1 cellular context compared by ENCODE assay signal in the genomic region with DNA sequence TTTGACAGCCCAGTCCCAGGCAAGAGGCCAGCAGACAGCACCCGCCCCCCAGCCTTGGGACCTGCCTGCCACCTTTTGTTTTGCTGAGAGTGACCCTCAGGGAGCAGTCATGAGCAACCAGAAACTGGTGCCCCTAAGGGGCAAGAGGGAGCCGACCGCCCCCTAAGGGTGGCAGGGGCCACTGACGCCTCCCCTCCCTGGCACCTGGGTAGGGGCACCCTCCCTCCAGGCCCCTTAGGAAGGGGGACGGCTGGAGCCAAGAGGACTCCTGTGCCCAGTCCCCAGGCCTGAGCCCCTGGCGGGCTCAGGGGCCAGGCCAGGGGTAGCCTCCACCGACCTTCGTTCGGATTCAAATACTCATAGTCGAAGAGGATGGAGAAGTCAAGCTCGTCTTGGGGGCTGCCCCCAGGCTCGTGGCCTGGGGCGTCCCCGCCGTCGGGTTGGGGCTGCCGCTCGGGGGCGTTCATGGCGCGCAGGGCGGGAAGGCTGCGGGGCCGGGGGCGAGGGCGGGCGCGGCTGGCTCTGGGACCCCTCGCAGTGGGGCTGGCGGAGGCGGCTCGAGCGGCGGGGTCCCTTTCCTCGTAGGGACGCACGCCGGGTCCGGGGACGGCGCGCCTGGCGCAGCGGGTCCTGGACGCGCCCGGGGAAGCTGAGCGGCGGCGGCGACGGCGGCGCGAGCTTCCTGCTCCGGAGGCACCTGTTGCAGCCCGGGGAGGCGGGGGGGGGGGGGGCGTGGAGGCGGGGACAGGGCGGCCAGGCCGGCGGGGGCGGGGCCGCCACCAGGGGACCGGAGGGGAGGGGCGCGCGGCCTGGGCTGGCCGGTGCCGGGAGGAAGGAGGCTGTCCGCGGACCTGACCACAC.
A peak's percentile ranks its signal among the peaks of the same experiment; 100 is the strongest.
TF ChIP-seq lines count a peak whose summit lies in the region.

A gene (minus strand): TSS at position 687 of the 861 bp plus-strand sequence. CDS start 220 bp downstream, at position 467.

TF ChIP-seq in HepG2, 621 proteins besides CTCF, POLR2A, EP300 and RAD21 (continued from another document and continues in another):
- no peak for TF ChIP-seq HDAC6 (IDR thresholded peaks at IDR 0.05; ENCODE audit: low read depth, low read length)
- TF ChIP-seq, protein P1, sequence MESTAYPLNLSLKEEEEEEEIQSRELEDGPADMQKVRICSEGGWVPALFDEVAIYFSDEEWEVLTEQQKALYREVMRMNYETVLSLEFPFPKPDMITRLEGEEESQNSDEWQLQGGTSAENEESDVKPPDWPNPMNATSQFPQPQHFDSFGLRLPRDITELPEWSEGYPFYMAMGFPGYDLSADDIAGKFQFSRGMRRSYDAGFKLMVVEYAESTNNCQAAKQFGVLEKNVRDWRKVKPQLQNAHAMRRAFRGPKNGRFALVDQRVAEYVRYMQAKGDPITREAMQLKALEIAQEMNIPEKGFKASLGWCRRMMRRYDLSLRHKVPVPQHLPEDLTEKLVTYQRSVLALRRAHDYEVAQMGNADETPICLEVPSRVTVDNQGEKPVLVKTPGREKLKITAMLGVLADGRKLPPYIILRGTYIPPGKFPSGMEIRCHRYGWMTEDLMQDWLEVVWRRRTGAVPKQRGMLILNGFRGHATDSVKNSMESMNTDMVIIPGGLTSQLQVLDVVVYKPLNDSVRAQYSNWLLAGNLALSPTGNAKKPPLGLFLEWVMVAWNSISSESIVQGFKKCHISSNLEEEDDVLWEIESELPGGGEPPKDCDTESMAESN (CRISPR knock-in tag; conservative IDR thresholded peaks at IDR 0.05): no peak
- TF ChIP-seq KDM1A (CRISPR knock-in tag; IDR thresholded peaks at IDR 0.05): no peak
- TF ChIP-seq YY1 (IDR thresholded peaks at IDR 0.05; ENCODE audit: insufficient read depth, insufficient replicate concordance, low read depth, low read length): peak; percentile 64
- no peak for TF ChIP-seq GPN1 (CRISPR knock-in tag; IDR thresholded peaks at IDR 0.05; ENCODE audit: borderline replicate concordance)
- TF ChIP-seq FIP1L1 (IDR thresholded peaks at IDR 0.05; ENCODE audit: borderline replicate concordance, insufficient read depth, low read depth, low read length): no peak
- TF ChIP-seq, protein P2, sequence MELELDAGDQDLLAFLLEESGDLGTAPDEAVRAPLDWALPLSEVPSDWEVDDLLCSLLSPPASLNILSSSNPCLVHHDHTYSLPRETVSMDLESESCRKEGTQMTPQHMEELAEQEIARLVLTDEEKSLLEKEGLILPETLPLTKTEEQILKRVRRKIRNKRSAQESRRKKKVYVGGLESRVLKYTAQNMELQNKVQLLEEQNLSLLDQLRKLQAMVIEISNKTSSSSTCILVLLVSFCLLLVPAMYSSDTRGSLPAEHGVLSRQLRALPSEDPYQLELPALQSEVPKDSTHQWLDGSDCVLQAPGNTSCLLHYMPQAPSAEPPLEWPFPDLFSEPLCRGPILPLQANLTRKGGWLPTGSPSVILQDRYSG (CRISPR knock-in tag; IDR thresholded peaks at IDR 0.05): no peak
- TF ChIP-seq U2AF1 (optimal IDR thresholded peaks at IDR 0.05; ENCODE audit: low read depth, low read length): peak; percentile 65
- TF ChIP-seq ZNF460 (CRISPR knock-in tag; IDR thresholded peaks at IDR 0.05; ENCODE audit: borderline replicate concordance): no peak
- TF ChIP-seq ZBTB3 (CRISPR knock-in tag; IDR thresholded peaks at IDR 0.05; ENCODE audit: borderline replicate concordance, low read depth): no peak
- TF ChIP-seq ZNF230 (CRISPR knock-in tag; IDR thresholded peaks at IDR 0.05): peak; percentile 3; the same call in 1 of the 2 replicates
- TF ChIP-seq ZNF816 (CRISPR knock-in tag; IDR thresholded peaks at IDR 0.05; ENCODE audit: borderline replicate concordance): no peak
- TF ChIP-seq NFIC (IDR thresholded peaks at IDR 0.05; ENCODE audit: low read length): no peak
- TF ChIP-seq ARHGAP35 (CRISPR knock-in tag; IDR thresholded peaks at IDR 0.05; ENCODE audit: borderline replicate concordance): peak; percentile 55; the same call in 1 of the 2 replicates
- TF ChIP-seq KLF12 (CRISPR knock-in tag; IDR thresholded peaks at IDR 0.05; ENCODE audit: borderline replicate concordance): peak; percentile 25; the same call in 1 of the 2 replicates
- no peak for TF ChIP-seq ZNF549 (CRISPR knock-in tag; IDR thresholded peaks at IDR 0.05)
- TF ChIP-seq ATF7-NPFF (CRISPR knock-in tag; IDR thresholded peaks at IDR 0.05; ENCODE audit: low read depth): peak; percentile 73; the same call in 1 of the 2 replicates
- no peak; the same call in 1 of the 2 replicates for TF ChIP-seq NCOR1 (IDR thresholded peaks at IDR 0.05; ENCODE audit: borderline replicate concordance, low read length)
- TF ChIP-seq NFYB (CRISPR knock-in tag; IDR thresholded peaks at IDR 0.05): no peak
- no peak for TF ChIP-seq ZNF263 (CRISPR knock-in tag; IDR thresholded peaks at IDR 0.05)
- TF ChIP-seq ZNF20 (CRISPR knock-in tag; IDR thresholded peaks at IDR 0.05): no peak
- no peak for TF ChIP-seq CBX2 (IDR thresholded peaks at IDR 0.05; ENCODE audit: low read depth, low read length)
- TF ChIP-seq CBX2 (CRISPR knock-in tag; IDR thresholded peaks at IDR 0.05; ENCODE audit: low read depth): no peak
- no peak for TF ChIP-seq MAFG (CRISPR knock-in tag; IDR thresholded peaks at IDR 0.05)
- TF ChIP-seq ZNF33B (CRISPR knock-in tag; IDR thresholded peaks at IDR 0.05): no peak; the same call in 1 of the 2 replicates
- TF ChIP-seq RARG (CRISPR knock-in tag; IDR thresholded peaks at IDR 0.05; ENCODE audit: low read depth): no peak
- TF ChIP-seq SIX4 (CRISPR knock-in tag; IDR thresholded peaks at IDR 0.05): no peak
- no peak for TF ChIP-seq KMT2B (CRISPR knock-in tag; IDR thresholded peaks at IDR 0.05)
- no peak for TF ChIP-seq NR2C2 (CRISPR knock-in tag; IDR thresholded peaks at IDR 0.05; ENCODE audit: borderline replicate concordance)
- TF ChIP-seq, protein P3, sequence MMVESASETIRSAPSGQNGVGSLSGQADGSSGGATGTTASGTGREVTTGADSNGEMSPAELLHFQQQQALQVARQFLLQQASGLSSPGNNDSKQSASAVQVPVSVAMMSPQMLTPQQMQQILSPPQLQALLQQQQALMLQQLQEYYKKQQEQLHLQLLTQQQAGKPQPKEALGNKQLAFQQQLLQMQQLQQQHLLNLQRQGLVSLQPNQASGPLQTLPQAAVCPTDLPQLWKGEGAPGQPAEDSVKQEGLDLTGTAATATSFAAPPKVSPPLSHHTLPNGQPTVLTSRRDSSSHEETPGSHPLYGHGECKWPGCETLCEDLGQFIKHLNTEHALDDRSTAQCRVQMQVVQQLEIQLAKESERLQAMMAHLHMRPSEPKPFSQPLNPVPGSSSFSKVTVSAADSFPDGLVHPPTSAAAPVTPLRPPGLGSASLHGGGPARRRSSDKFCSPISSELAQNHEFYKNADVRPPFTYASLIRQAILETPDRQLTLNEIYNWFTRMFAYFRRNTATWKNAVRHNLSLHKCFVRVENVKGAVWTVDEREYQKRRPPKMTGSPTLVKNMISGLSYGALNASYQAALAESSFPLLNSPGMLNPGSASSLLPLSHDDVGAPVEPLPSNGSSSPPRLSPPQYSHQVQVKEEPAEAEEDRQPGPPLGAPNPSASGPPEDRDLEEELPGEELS (CRISPR knock-in tag; IDR thresholded peaks at IDR 0.05): no peak; the same call in 1 of the 2 replicates
- TF ChIP-seq ZNF543 (CRISPR knock-in tag; IDR thresholded peaks at IDR 0.05): no peak
- no peak; the same call in 1 of the 2 replicates for TF ChIP-seq HIVEP1 (CRISPR knock-in tag; IDR thresholded peaks at IDR 0.05)
- TF ChIP-seq, protein P4, sequence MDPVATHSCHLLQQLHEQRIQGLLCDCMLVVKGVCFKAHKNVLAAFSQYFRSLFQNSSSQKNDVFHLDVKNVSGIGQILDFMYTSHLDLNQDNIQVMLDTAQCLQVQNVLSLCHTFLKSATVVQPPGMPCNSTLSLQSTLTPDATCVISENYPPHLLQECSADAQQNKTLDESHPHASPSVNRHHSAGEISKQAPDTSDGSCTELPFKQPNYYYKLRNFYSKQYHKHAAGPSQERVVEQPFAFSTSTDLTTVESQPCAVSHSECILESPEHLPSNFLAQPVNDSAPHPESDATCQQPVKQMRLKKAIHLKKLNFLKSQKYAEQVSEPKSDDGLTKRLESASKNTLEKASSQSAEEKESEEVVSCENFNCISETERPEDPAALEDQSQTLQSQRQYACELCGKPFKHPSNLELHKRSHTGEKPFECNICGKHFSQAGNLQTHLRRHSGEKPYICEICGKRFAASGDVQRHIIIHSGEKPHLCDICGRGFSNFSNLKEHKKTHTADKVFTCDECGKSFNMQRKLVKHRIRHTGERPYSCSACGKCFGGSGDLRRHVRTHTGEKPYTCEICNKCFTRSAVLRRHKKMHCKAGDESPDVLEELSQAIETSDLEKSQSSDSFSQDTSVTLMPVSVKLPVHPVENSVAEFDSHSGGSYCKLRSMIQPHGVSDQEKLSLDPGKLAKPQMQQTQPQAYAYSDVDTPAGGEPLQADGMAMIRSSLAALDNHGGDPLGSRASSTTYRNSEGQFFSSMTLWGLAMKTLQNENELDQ (CRISPR knock-in tag; IDR thresholded peaks at IDR 0.05; ENCODE audit: borderline replicate concordance): no peak
- no peak for TF ChIP-seq DNMT3B (CRISPR knock-in tag; conservative IDR thresholded peaks at IDR 0.05)
- 0 out of 2 replicates have a peak, but pooled peaks have one; percentile 14 for TF ChIP-seq HOXD1 (CRISPR knock-in tag; IDR thresholded peaks at IDR 0.05)
- TF ChIP-seq SP5 (CRISPR knock-in tag; IDR thresholded peaks at IDR 0.05; ENCODE audit: borderline replicate concordance, low read depth): 0 out of 2 replicates have a peak, but pooled peaks have one; percentile 18
- no peak for TF ChIP-seq POLR2AphosphoS5 (IDR thresholded peaks at IDR 0.05; ENCODE audit: low read depth, low read length)
- TF ChIP-seq ZFP90 (CRISPR knock-in tag; IDR thresholded peaks at IDR 0.05; ENCODE audit: borderline replicate concordance): no peak
- no peak for TF ChIP-seq ATF1 (CRISPR knock-in tag; IDR thresholded peaks at IDR 0.05)
- TF ChIP-seq RXRA (CRISPR knock-in tag; IDR thresholded peaks at IDR 0.05): peak; percentile 55
- no peak for TF ChIP-seq GABPA (IDR thresholded peaks at IDR 0.05; ENCODE audit: low read depth, low read length)
- TF ChIP-seq GABPA (CRISPR knock-in tag; IDR thresholded peaks at IDR 0.05; ENCODE audit: low read depth): no peak
- TF ChIP-seq, protein P5, sequence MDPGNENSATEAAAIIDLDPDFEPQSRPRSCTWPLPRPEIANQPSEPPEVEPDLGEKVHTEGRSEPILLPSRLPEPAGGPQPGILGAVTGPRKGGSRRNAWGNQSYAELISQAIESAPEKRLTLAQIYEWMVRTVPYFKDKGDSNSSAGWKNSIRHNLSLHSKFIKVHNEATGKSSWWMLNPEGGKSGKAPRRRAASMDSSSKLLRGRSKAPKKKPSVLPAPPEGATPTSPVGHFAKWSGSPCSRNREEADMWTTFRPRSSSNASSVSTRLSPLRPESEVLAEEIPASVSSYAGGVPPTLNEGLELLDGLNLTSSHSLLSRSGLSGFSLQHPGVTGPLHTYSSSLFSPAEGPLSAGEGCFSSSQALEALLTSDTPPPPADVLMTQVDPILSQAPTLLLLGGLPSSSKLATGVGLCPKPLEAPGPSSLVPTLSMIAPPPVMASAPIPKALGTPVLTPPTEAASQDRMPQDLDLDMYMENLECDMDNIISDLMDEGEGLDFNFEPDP (CRISPR knock-in tag; conservative IDR thresholded peaks at IDR 0.05): no peak
- 0 out of 2 replicates have a peak, but pooled peaks have one; percentile 15 for TF ChIP-seq ZNF546 (CRISPR knock-in tag; conservative IDR thresholded peaks at IDR 0.05)
- no peak for TF ChIP-seq GTF2F1 (IDR thresholded peaks at IDR 0.05; ENCODE audit: low read length)
- peak; percentile 20; the same call in 1 of the 2 replicates for TF ChIP-seq ZNF333 (CRISPR knock-in tag; IDR thresholded peaks at IDR 0.05; ENCODE audit: borderline replicate concordance)
- no peak; the same call in 1 of the 2 replicates for TF ChIP-seq TGIF2 (CRISPR knock-in tag; IDR thresholded peaks at IDR 0.05)
- TF ChIP-seq ARID2 (CRISPR knock-in tag; IDR thresholded peaks at IDR 0.05; ENCODE audit: borderline replicate concordance): no peak
- TF ChIP-seq ZFP36L2 (CRISPR knock-in tag; IDR thresholded peaks at IDR 0.05): no peak
- peak; percentile 17; the same call in 1 of the 2 replicates for TF ChIP-seq GATAD1 (CRISPR knock-in tag; IDR thresholded peaks at IDR 0.05)
- no peak for TF ChIP-seq ISL2 (CRISPR knock-in tag; IDR thresholded peaks at IDR 0.05)
- no peak for TF ChIP-seq MBD4 (IDR thresholded peaks at IDR 0.05; ENCODE audit: borderline replicate concordance, low read length)
- no peak for TF ChIP-seq ZNF501 (CRISPR knock-in tag; IDR thresholded peaks at IDR 0.05)
- no peak for TF ChIP-seq ZSCAN12 (CRISPR knock-in tag; IDR thresholded peaks at IDR 0.05)
- no peak for TF ChIP-seq FOXM1 (CRISPR knock-in tag; IDR thresholded peaks at IDR 0.05)
- no peak for TF ChIP-seq NFKBIZ (CRISPR knock-in tag; IDR thresholded peaks at IDR 0.05)
- TF ChIP-seq, protein P6, sequence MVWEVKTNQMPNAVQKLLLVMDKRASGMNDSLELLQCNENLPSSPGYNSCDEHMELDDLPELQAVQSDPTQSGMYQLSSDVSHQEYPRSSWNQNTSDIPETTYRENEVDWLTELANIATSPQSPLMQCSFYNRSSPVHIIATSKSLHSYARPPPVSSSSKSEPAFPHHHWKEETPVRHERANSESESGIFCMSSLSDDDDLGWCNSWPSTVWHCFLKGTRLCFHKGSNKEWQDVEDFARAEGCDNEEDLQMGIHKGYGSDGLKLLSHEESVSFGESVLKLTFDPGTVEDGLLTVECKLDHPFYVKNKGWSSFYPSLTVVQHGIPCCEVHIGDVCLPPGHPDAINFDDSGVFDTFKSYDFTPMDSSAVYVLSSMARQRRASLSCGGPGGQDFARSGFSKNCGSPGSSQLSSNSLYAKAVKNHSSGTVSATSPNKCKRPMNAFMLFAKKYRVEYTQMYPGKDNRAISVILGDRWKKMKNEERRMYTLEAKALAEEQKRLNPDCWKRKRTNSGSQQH (CRISPR knock-in tag; IDR thresholded peaks at IDR 0.05; ENCODE audit: low read depth): no peak; the same call in 1 of the 2 replicates
- TF ChIP-seq, protein P7, sequence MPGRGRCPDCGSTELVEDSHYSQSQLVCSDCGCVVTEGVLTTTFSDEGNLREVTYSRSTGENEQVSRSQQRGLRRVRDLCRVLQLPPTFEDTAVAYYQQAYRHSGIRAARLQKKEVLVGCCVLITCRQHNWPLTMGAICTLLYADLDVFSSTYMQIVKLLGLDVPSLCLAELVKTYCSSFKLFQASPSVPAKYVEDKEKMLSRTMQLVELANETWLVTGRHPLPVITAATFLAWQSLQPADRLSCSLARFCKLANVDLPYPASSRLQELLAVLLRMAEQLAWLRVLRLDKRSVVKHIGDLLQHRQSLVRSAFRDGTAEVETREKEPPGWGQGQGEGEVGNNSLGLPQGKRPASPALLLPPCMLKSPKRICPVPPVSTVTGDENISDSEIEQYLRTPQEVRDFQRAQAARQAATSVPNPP (CRISPR knock-in tag; IDR thresholded peaks at IDR 0.05): no peak
- TF ChIP-seq MTA1 (CRISPR knock-in tag; IDR thresholded peaks at IDR 0.05; ENCODE audit: borderline replicate concordance): no peak
- TF ChIP-seq ZNF367 (CRISPR knock-in tag; IDR thresholded peaks at IDR 0.05; ENCODE audit: borderline replicate concordance): no peak
- 0 out of 2 replicates have a peak, but pooled peaks have one; percentile 31 for TF ChIP-seq ELF3 (CRISPR knock-in tag; IDR thresholded peaks at IDR 0.05)
- 0 out of 2 replicates have a peak, but pooled peaks have one; percentile 2 for TF ChIP-seq SP4 (CRISPR knock-in tag; IDR thresholded peaks at IDR 0.05)
- TF ChIP-seq ZNF207 (IDR thresholded peaks at IDR 0.05; ENCODE audit: borderline replicate concordance): no peak
- peak; percentile 59; the same call in 1 of the 2 replicates for TF ChIP-seq PCBP1 (IDR thresholded peaks at IDR 0.05; ENCODE audit: borderline replicate concordance, low read depth, low read length)
- TF ChIP-seq ZFAT (CRISPR knock-in tag; conservative IDR thresholded peaks at IDR 0.05): no peak
- TF ChIP-seq ZNF121 (CRISPR knock-in tag; IDR thresholded peaks at IDR 0.05): no peak
- TF ChIP-seq ZNF619 (CRISPR knock-in tag; IDR thresholded peaks at IDR 0.05): 0 out of 2 replicates have a peak, but pooled peaks have one; percentile 68
